Comparison of ENCODE assay signal across 8 cellular contexts in genomic region chr17:38967290-38967738, GRCh38. TPM values are rescaled to one million over a fixed set of nuclear protein-coding genes. Genes with fewer than 3 reads are reported as not detected.
DNase-seq lines count a peak whose midpoint lies in the region; ATAC-seq and TF ChIP-seq lines count a peak whose summit lies in the region.

Gene FBXO47, minus strand, starts transcription at chr17:38967403. Its CDS starts 4,378 bp downstream, at chr17:38963025.

- no peak for TF ChIP-seq EP300 in esophagus muscularis mucosa (IDR thresholded peaks at IDR 0.05)

- intact Hi-C loops in activated T-helper 1 cell treated with anti-CD3 and anti-CD28 coated beads, Interleukin-12 subunit alpha, Interleukin-12 subunit beta, Interleukin-2, Interleukin-4 antibody, amounts not matched to agents 30 ng/mL and 10 ng/mL and 1 ng/mL, durations not matched to agents 14 hours and 24 hours and 36 hours (cut with micrococcal nuclease) = loop anchor here (5.0 kb wide), 3 partner anchors 95 to 615 kb away; partner anchors contain the start of genes LASP1, RPL23 and SOCS7
- intact Hi-C loops in esophagus muscularis mucosa (cut with DNase I) = no loop called here

- no peaks in the 10 kb centered on the region for H3K9me3 Mint-ChIP-seq in activated T-helper 1 cell treated with anti-CD3 and anti-CD28 coated beads, Interleukin-12 subunit alpha, Interleukin-12 subunit beta, Interleukin-2, Interleukin-4 antibody, amounts not matched to agents 30 ng/mL and 10 ng/mL and 1 ng/mL, durations not matched to agents 14 hours and 24 hours and 36 hours

- H3K4me3 Mint-ChIP-seq in activated T-helper 1 cell treated with anti-CD3 and anti-CD28 coated beads, Interleukin-12 subunit alpha, Interleukin-12 subunit beta, Interleukin-2, Interleukin-4 antibody, amounts not matched to agents 30 ng/mL and 10 ng/mL and 1 ng/mL, durations not matched to agents 14 hours and 24 hours and 36 hours = peak within 1 kb of the TSS; percentile 78

- H3K9me3 ChIP-seq in esophagus muscularis mucosa = no peaks in the 10 kb centered on the region

- no peaks in the 10 kb centered on the region for H3K36me3 ChIP-seq in esophagus muscularis mucosa

- H3K4me1 ChIP-seq in esophagus muscularis mucosa = peaks cover 0 to 13% (median 7%) of the 10 kb centered on the region in 4 donors

- no peak for TF ChIP-seq POLR2A in esophagus muscularis mucosa (IDR thresholded peaks at IDR 0.05; ENCODE audit: low read depth)

- H3K4me1 Mint-ChIP-seq in activated T-helper 1 cell treated with anti-CD3 and anti-CD28 coated beads, Interleukin-12 subunit alpha, Interleukin-12 subunit beta, Interleukin-2, Interleukin-4 antibody, amounts not matched to agents 30 ng/mL and 10 ng/mL and 1 ng/mL, durations not matched to agents 14 hours and 24 hours and 36 hours (ENCODE audit: low read depth) = peaks cover 11% of the 10 kb centered on the region

- H3K27ac Mint-ChIP-seq in activated T-helper 1 cell treated with anti-CD3 and anti-CD28 coated beads, Interleukin-12 subunit alpha, Interleukin-12 subunit beta, Interleukin-2, Interleukin-4 antibody, amounts not matched to agents 30 ng/mL and 10 ng/mL and 1 ng/mL, durations not matched to agents 14 hours and 24 hours and 36 hours = peak within 1 kb of the TSS; percentile 65

- H3K36me3 Mint-ChIP-seq in activated T-helper 1 cell treated with anti-CD3 and anti-CD28 coated beads, Interleukin-12 subunit alpha, Interleukin-12 subunit beta, Interleukin-2, Interleukin-4 antibody, amounts not matched to agents 30 ng/mL and 10 ng/mL and 1 ng/mL, durations not matched to agents 14 hours and 24 hours and 36 hours (ENCODE audit: low read depth) = no peaks in the 10 kb centered on the region

- peak in 1 of 3 experiments; percentile 37 for TF ChIP-seq CTCF in esophagus muscularis mucosa (IDR thresholded peaks at IDR 0.05)

- no peak for ATAC-seq in GM21367 (IDR thresholded peaks at IDR 0.05; ENCODE audit: unreplicated experiment)

- H3K27me3 Mint-ChIP-seq in activated T-helper 1 cell treated with anti-CD3 and anti-CD28 coated beads, Interleukin-12 subunit alpha, Interleukin-12 subunit beta, Interleukin-2, Interleukin-4 antibody, amounts not matched to agents 30 ng/mL and 10 ng/mL and 1 ng/mL, durations not matched to agents 14 hours and 24 hours and 36 hours (ENCODE audit: insufficient read depth) = peaks cover 11% of the 10 kb centered on the region

- WGBS in esophagus muscularis mucosa = 22% methylated on average over 20 of the region's 21 CpGs

- DNase-seq in COLO668 (lab: John Stamatoyannopoulos, UW; ENCODE audit: unreplicated experiment) (peak; percentile 30), NCI-H69 (lab: John Stamatoyannopoulos, UW) (peak; percentile 80), esophagus muscularis mucosa (ENCODE audit: extremely low spot score) (peak; percentile 97), mucosa of gallbladder (ENCODE audit: low spot score) (peak; percentile 94), Kasumi-1 (lab: John Stamatoyannopoulos, UW) (no peak)
- peak; percentile 72 for DNase-seq in activated T-helper 1 cell treated with anti-CD3 and anti-CD28 coated beads, Interleukin-12 subunit alpha, Interleukin-12 subunit beta, Interleukin-2, Interleukin-4 antibody, amounts not matched to agents 30 ng/mL and 10 ng/mL and 1 ng/mL, durations not matched to agents 14 hours and 24 hours and 36 hours (ENCODE audit: low spot score)
- DNase-seq in stimulated activated CD8-positive, alpha-beta memory T cell treated with anti-CD3 and anti-CD28 coated beads, Interleukin-15, amount 100 ng/mL, for 48 hours (ENCODE audit: low read depth in 2 of 2) = peak; percentile 64 to 80

- H3K27ac ChIP-seq in esophagus muscularis mucosa (replicated peaks in 1 of 4) = peak within 1 kb of the TSS; percentile 50 to 77 (median 74)

- no peaks in the 10 kb centered on the region for H3K27me3 ChIP-seq in esophagus muscularis mucosa

- peak within 1 kb of the TSS; percentile 34 to 46 (median 44) for H3K4me3 ChIP-seq in esophagus muscularis mucosa

RNA-seq across cellular contexts. Expression of gene FBXO47, which starts in this region (rescaled TPM):
- total RNA-seq in activated T-helper 1 cell treated with anti-CD3 and anti-CD28 coated beads, Interleukin-12 subunit alpha, Interleukin-12 subunit beta, Interleukin-2, Interleukin-4 antibody, amounts not matched to agents 30 ng/mL and 10 ng/mL and 1 ng/mL, durations not matched to agents 14 hours and 24 hours and 36 hours = 0.08 TPM in 1 of 2 replicates, not detected in the other
- total RNA-seq in esophagus muscularis mucosa = under 1 TPM in 1 of 4 donors, not detected in 3; 0.26 TPM
- not detected for total RNA-seq in mucosa of gallbladder

Comparison
In these comparisons a context has a peak if more than half of its experiments do, and no peak if none do; other contexts are left out.
1. Peak in DNase-seq in activated T-helper 1 cell treated with anti-CD3 and anti-CD28 coated beads, Interleukin-12 subunit alpha, Interleukin-12 subunit beta, Interleukin-2, Interleukin-4 antibody, amounts not matched to agents 30 ng/mL and 10 ng/mL and 1 ng/mL, durations not matched to agents 14 hours and 24 hours and 36 hours; RNA of the gene not detected or under 1 TPM.
2. Peak in DNase-seq, H3K4me3 ChIP-seq and H3K27ac ChIP-seq in esophagus muscularis mucosa; RNA of the gene not detected or under 1 TPM.
3. Peak in DNase-seq in mucosa of gallbladder; RNA of the gene not detected or under 1 TPM.
4. DNase-seq: peak in COLO668 (single experiment), NCI-H69 (single experiment) and stimulated activated CD8-positive, alpha-beta memory T cell treated with anti-CD3 and anti-CD28 coated beads, Interleukin-15, amount 100 ng/mL, for 48 hours (2 of 2); none in Kasumi-1 (0 of 2).